In genomic region chr9:26945591-26945990, GRCh38 we compare ENCODE assay signal across 9 cellular contexts. TPM values are rescaled to one million over a fixed set of nuclear protein-coding genes. Genes with fewer than 3 reads are reported as not detected.
A peak's percentile ranks its signal among the peaks of the same experiment; 100 is the strongest.
DNase-seq lines count a peak whose midpoint lies in the region; ATAC-seq and TF ChIP-seq lines count a peak whose summit lies in the region.
"Had no signal": no experiment of that assay in that cellular context is flagged by ENCODE, and none has a peak within 500 bp of the region (broad histone marks: within the 10 kb centered on the region; RNA-seq: fewer than 3 reads in every experiment).

No MANE protein-coding gene starts in this region.

- H3K4me1 Mint-ChIP-seq in CD4-positive, alpha-beta T cell (ENCODE audit: low read depth): peaks cover 65% of the 10 kb centered on the region
- H3K4me1 Mint-ChIP-seq in naive thymus-derived CD4-positive, alpha-beta T cell: peaks cover 44 to 69% (median 64%) of the 10 kb centered on the region in 7 donors

- H3K4me3 ChIP-seq in LNCaP clone FGC (ENCODE audit: low read depth, low read length) (peak overlapping the region; percentile 72), colonic mucosa (peak overlapping the region; percentile 90)
- peak overlapping the region; percentile 100 for H3K4me3 ChIP-seq in naive thymus-derived CD4-positive, alpha-beta T cell (ENCODE audit: low read length)

- H3K27me3 Mint-ChIP-seq in CD4-positive, alpha-beta T cell: peaks cover 3% of the 10 kb centered on the region
- H3K27me3 Mint-ChIP-seq in naive thymus-derived CD4-positive, alpha-beta T cell: peaks cover 0 to 11% (median 0%) of the 10 kb centered on the region in 5 donors

- no peaks in the 10 kb centered on the region for H3K9me3 Mint-ChIP-seq in CD4-positive, alpha-beta T cell
- H3K9me3 Mint-ChIP-seq in naive thymus-derived CD4-positive, alpha-beta T cell: peaks cover 0 to 1% (median 0%) of the 10 kb centered on the region in 11 donors

- H3K9ac ChIP-seq in colonic mucosa (ENCODE audit: low read depth in 2 of 2, low read length in 2 of 2): peak overlapping the region in 1 of 2 donors; percentile 99

- H3K27ac Mint-ChIP-seq in CD4-positive, alpha-beta T cell: peak overlapping the region; percentile 100
- H3K27ac Mint-ChIP-seq in naive thymus-derived CD4-positive, alpha-beta T cell: peak overlapping the region; percentile 97 to 100 (median 99)

- no peaks in the 10 kb centered on the region for H3K27me3 ChIP-seq in CD4-positive, alpha-beta T cell (ENCODE audit: control insufficient read depth, insufficient read depth, low read length)
- no peaks in the 10 kb centered on the region for H3K27me3 ChIP-seq in colonic mucosa
- H3K27me3 ChIP-seq in naive thymus-derived CD4-positive, alpha-beta T cell (ENCODE audit: control insufficient read depth in 2 of 2, insufficient read depth in 2 of 2, low read length in 2 of 2): no peaks in the 10 kb centered on the region

- H3K36me3 ChIP-seq in colonic mucosa: no peaks in the 10 kb centered on the region
- H3K36me3 ChIP-seq in naive thymus-derived CD4-positive, alpha-beta T cell (ENCODE audit: control insufficient read depth in 2 of 3, insufficient read depth in 3 of 3, low read length in 3 of 3): peaks cover 0 to 8% (median 0%) of the 10 kb centered on the region in 3 experiments

- no peak for ATAC-seq in CD4-positive, alpha-beta T cell (ENCODE audit: poor library complexity)
- no peak for ATAC-seq in naive thymus-derived CD4-positive, alpha-beta T cell
- ATAC-seq in HG03439 (IDR thresholded peaks at IDR 0.05; ENCODE audit: unreplicated experiment) (no peak), GM18520 (IDR thresholded peaks at IDR 0.05; ENCODE audit: unreplicated experiment) (no peak)
- ATAC-seq: left lobe of liver had no signal

- H3K36me3 Mint-ChIP-seq in CD4-positive, alpha-beta T cell (ENCODE audit: low read depth): peaks cover 27% of the 10 kb centered on the region
- H3K36me3 Mint-ChIP-seq in naive thymus-derived CD4-positive, alpha-beta T cell: peaks cover 0 to 17% (median 16%) of the 10 kb centered on the region in 5 donors

- POLR2A ChIA-PET in CD4-positive, alpha-beta T cell (lab: Charles Lee): no interaction called here
- POLR2A ChIA-PET in naive thymus-derived CD4-positive, alpha-beta T cell (lab: Charles Lee): interaction anchor here (0.6 to 1.4 kb wide), 3 partner anchors 10 to 52 kb away, joined by 3 read pairs; partner anchors contain the start of gene IFT74

- no peak for TF ChIP-seq CTCF in CD4-positive, alpha-beta T cell (IDR thresholded peaks at IDR 0.05)
- TF ChIP-seq CTCF in LNCaP clone FGC (IDR thresholded peaks at IDR 0.05; ENCODE audit: control insufficient read depth, extremely low read depth, insufficient read depth) (no peak), colonic mucosa (IDR thresholded peaks at IDR 0.05) (no peak)

- no peak overlapping the region for H3K27ac ChIP-seq in CD4-positive, alpha-beta T cell (ENCODE audit: low read depth, low read length)
- no peak overlapping the region for H3K27ac ChIP-seq in colonic mucosa
- peak overlapping the region; percentile 2 for H3K27ac ChIP-seq in naive thymus-derived CD4-positive, alpha-beta T cell (ENCODE audit: low read depth, low read length)

- intact Hi-C loops in CD4-positive, alpha-beta T cell (cut with DNase I, micrococcal nuclease): loop anchor here in 1 of 2 experiments (2.0 kb wide), 1 partner anchor 51 kb away; no protein-coding TSS in a partner anchor
- intact Hi-C loops in colonic mucosa (cut with DNase I): no loop called here
- intact Hi-C loops in naive thymus-derived CD4-positive, alpha-beta T cell (cut with micrococcal nuclease): no loop called here

- in situ Hi-C loops in ACHN (cut with HindIII; ENCODE audit: low pct_ligation_motif_present, low pct_unique_long_range_greater_than_20kb, low sequenced_read_pairs): no loop called here

- peak overlapping the region; percentile 99 for H3K4me3 Mint-ChIP-seq in CD4-positive, alpha-beta T cell
- peak overlapping the region; percentile 91 to 99 (median 95) for H3K4me3 Mint-ChIP-seq in naive thymus-derived CD4-positive, alpha-beta T cell

- peaks cover 15% of the 10 kb centered on the region for H3K4me1 ChIP-seq in colonic mucosa
- peaks cover 32 to 36% of the 10 kb centered on the region in 2 donors for H3K4me1 ChIP-seq in naive thymus-derived CD4-positive, alpha-beta T cell (ENCODE audit: control insufficient read depth in 2 of 2, insufficient read depth in 2 of 2, low read length in 2 of 2)

- CTCF ChIA-PET in CD4-positive, alpha-beta T cell (lab: Charles Lee): interaction anchor here (3.8 kb wide), 1 partner anchor 53 kb away, joined by 18 read pairs; the partner anchor contains the start of gene CAAP1
- CTCF ChIA-PET in naive thymus-derived CD4-positive, alpha-beta T cell (lab: Charles Lee): interaction anchor here (0.6 kb wide), 1 partner anchor 10 kb away, joined by 3 read pairs; the partner anchor contains the start of gene IFT74

- H3K9me3 ChIP-seq in CD4-positive, alpha-beta T cell (ENCODE audit: control insufficient read depth, low read length): no peaks in the 10 kb centered on the region
- no peaks in the 10 kb centered on the region for H3K9me3 ChIP-seq in colonic mucosa
- no peaks in the 10 kb centered on the region for H3K9me3 ChIP-seq in naive thymus-derived CD4-positive, alpha-beta T cell (ENCODE audit: control insufficient read depth in 2 of 3, low read length in 3 of 3)

- DNase-seq in CD4-positive, alpha-beta T cell: no peak
- DNase-seq in LNCaP clone FGC (ENCODE audit: low read depth) (no peak), colonic mucosa (no peak), AG08395 (ENCODE audit: low spot score) (no peak), ACHN (no peak)
- DNase-seq in naive thymus-derived CD4-positive, alpha-beta T cell: no peak

RNA-seq across cellular contexts. Expression of gene PLAA, which starts 1.5 kb away (rescaled TPM):
- total RNA-seq in CD4-positive, alpha-beta T cell: 10 to 100 TPM; 30.1 to 34.1 TPM
- 10 to 100 TPM; 24.4 to 32.4 TPM for total RNA-seq in colonic mucosa
- total RNA-seq in naive thymus-derived CD4-positive, alpha-beta T cell: 10 to 100 TPM; 22.4 to 33.6 (median 24.7) TPM
- polyA plus RNA-seq in naive thymus-derived CD4-positive, alpha-beta T cell: 10 to 100 TPM; 17.6 to 17.9 TPM

RNA-seq across cellular contexts. Expression of gene IFT74, which starts 10.6 kb away (rescaled TPM):
- 1 to 10 TPM; 7.3 to 7.7 TPM for total RNA-seq in CD4-positive, alpha-beta T cell
- total RNA-seq in colonic mucosa: 10 to 100 TPM; 12.3 to 14.8 TPM
- 10 to 100 TPM in 2 of 5 experiments, 1 to 10 TPM in 3; 8.0 to 11.6 (median 9.7) TPM for total RNA-seq in naive thymus-derived CD4-positive, alpha-beta T cell
- polyA plus RNA-seq in naive thymus-derived CD4-positive, alpha-beta T cell: 10 to 100 TPM in 1 of 2 donors, 1 to 10 TPM in 1; 9.0 to 12.4 TPM

RNA-seq across cellular contexts. Expression of gene CAAP1, which starts 53.0 kb away (rescaled TPM):
- 10 to 100 TPM; 11.4 to 12.8 TPM for total RNA-seq in CD4-positive, alpha-beta T cell
- 10 to 100 TPM; 28.8 to 38.0 TPM for total RNA-seq in colonic mucosa
- total RNA-seq in naive thymus-derived CD4-positive, alpha-beta T cell: 10 to 100 TPM; 11.8 to 19.6 (median 17.8) TPM
- polyA plus RNA-seq in naive thymus-derived CD4-positive, alpha-beta T cell: 10 to 100 TPM; 12.8 to 14.2 TPM

RNA-seq across cellular contexts. Expression of gene LRRC19, which starts 59.9 kb away (rescaled TPM):
- not detected for total RNA-seq in CD4-positive, alpha-beta T cell
- 100 to 1,000 TPM in 1 of 2 donors, 10 to 100 TPM in 1; 48.9 to 130 TPM for total RNA-seq in colonic mucosa
- total RNA-seq in naive thymus-derived CD4-positive, alpha-beta T cell: not detected
- polyA plus RNA-seq in naive thymus-derived CD4-positive, alpha-beta T cell: not detected
